In the genomic region with DNA sequence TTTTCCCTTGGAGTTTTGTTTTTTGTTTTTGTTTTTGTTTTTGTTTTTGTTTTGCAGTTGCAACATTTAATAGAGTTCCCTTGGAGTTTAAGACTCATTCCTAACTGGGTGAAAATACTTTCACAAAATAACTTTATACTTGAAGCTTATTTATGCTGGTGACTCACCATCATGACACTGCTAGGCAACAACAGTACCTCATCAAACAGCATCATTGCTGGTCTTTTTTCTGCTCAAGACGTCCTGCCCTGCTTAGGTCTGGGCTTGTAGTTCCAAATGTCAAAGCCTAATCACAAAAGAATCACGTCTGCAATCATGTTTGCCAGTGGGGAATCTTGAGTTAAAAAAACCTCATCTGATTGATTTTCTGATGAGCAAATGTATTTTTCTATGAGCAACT, we compare ENCODE assay signal across 16 cellular contexts.
"Had no signal": no experiment of that assay in that cellular context is flagged by ENCODE, and none has a peak within 500 bp of the region (broad histone marks: within the 10 kb centered on the region; RNA-seq: fewer than 3 reads in every experiment).

No MANE protein-coding gene starts in this region.

- H3K27ac ChIP-seq: ascending aorta, coronary artery, epithelial cell of prostate, left ventricle myocardium inferior, thoracic aorta had no signal

- H3K9me3 ChIP-seq: ascending aorta, left ventricle myocardium inferior, thoracic aorta had no signal

- H3K4me3 ChIP-seq: ascending aorta, coronary artery, left ventricle myocardium inferior, thoracic aorta had no signal

- H3K4me1 ChIP-seq: ascending aorta, left ventricle myocardium inferior had no signal

- DNase-seq: activated CD4-positive, alpha-beta T cell treated with anti-CD3 and anti-CD28 coated beads for 4 hours; activated CD8-positive, alpha-beta memory T cell treated with anti-CD3 and anti-CD28 coated beads, Interleukin-2, amount 50 U/mL, for 48 hours; activated CD8-positive, alpha-beta T cell treated with anti-CD3 and anti-CD28 coated beads for 36 hours; caudate nucleus; effector CD4-positive, alpha-beta T cell; foreskin melanocyte; head of caudate nucleus; left ventricle myocardium inferior; mesendoderm; stimulated activated CD4-positive, alpha-beta T cell treated with anti-CD3 and anti-CD28 coated beads, Interleukin-15, amount 100 ng/mL, for 24 hours; stimulated activated CD4-positive, alpha-beta T cell treated with anti-CD3 and anti-CD28 coated beads, Interleukin-4, amount 100 ng/mL, for 24 hours; stimulated activated naive CD8-positive, alpha-beta T cell treated with anti-CD3 and anti-CD28 coated beads, Interleukin-15, amount 100 ng/mL, for 72 hours had no signal

- H3K27me3 ChIP-seq: ascending aorta had no signal

- H3K36me3 ChIP-seq: ascending aorta, left ventricle myocardium inferior, thoracic aorta had no signal
